Comparison of ENCODE assay signal across 8 cellular contexts in genomic region chr15:84633311-84634227, GRCh38. TPM values are rescaled to one million over a fixed set of nuclear protein-coding genes. Genes with fewer than 3 reads are reported as not detected.
DNase-seq lines count a peak whose midpoint lies in the region; ATAC-seq, FAIRE-seq and TF ChIP-seq lines count a peak whose summit lies in the region.

No MANE protein-coding gene starts in this region.

- H3K36me3 ChIP-seq in neuron (ENCODE audit: insufficient read depth, low read length) (peaks cover 19% of the 10 kb centered on the region), subcutaneous abdominal adipose tissue (ENCODE audit: control insufficient read depth in 5 of 5, insufficient read depth in 5 of 5, low read length in 5 of 5) (peaks cover 0 to 18% (median 8%) of the 10 kb centered on the region in 5 donors)

- no peak for TF ChIP-seq CTCF in AG09309 (IDR thresholded peaks at IDR 0.05; ENCODE audit: control insufficient read depth, insufficient read depth, low read depth, low read length, missing control alignments)

- H3K27me3 ChIP-seq in neuron (ENCODE audit: insufficient read depth, low read length) (no peaks in the 10 kb centered on the region), subcutaneous abdominal adipose tissue (ENCODE audit: control insufficient read depth in 5 of 5, insufficient read depth in 4 of 5, low read length in 5 of 5) (no peaks in the 10 kb centered on the region)

- ATAC-seq in HG03469 (IDR thresholded peaks at IDR 0.05; ENCODE audit: unreplicated experiment) = peak; percentile 30

- peak overlapping the region; percentile 58 to 90 (median 79) for H3K9ac ChIP-seq in subcutaneous abdominal adipose tissue (ENCODE audit: low read length in 5 of 5)

- DNase-seq in AG09309 (ENCODE audit: low read depth) (peak; percentile 33), GM19239 (ENCODE audit: insufficient read length, low spot score) (peak; percentile 23), RPMI7951 (ENCODE audit: low read depth) (peak; percentile 79), foreskin melanocyte (peak; percentile 43)
- DNase-seq in activated gamma-delta T cell treated with anti-CD3 and anti-CD28 coated beads, Interleukin-2, amount 50 U/mL, for 16 hours (ENCODE audit: low read depth) = peak; percentile 44

- H3K27ac ChIP-seq in subcutaneous abdominal adipose tissue (ENCODE audit: low read depth, low read length) = peak overlapping the region; percentile 95

- H3K9me3 ChIP-seq in neuron (ENCODE audit: low read length) (no peaks in the 10 kb centered on the region), subcutaneous abdominal adipose tissue (ENCODE audit: control insufficient read depth in 5 of 5, low read length in 5 of 5) (no peaks in the 10 kb centered on the region)

- peak overlapping the region; percentile 29 for H2AFZ ChIP-seq in neuron (ENCODE audit: low read depth, low read length)

- peaks cover 17% of the 10 kb centered on the region for H3K4me1 ChIP-seq in neuron (ENCODE audit: insufficient read depth, low read length)
- peaks cover 10 to 49% (median 46%) of the 10 kb centered on the region in 5 donors for H3K4me1 ChIP-seq in subcutaneous abdominal adipose tissue (ENCODE audit: control insufficient read depth in 5 of 5, insufficient read depth in 5 of 5, low read length in 5 of 5)

- peak overlapping the region; percentile 52 for H3K4me3 ChIP-seq in AG09309 (ENCODE audit: control insufficient read depth, low read depth, low read length)
- peak overlapping the region; percentile 60 for H3K4me3 ChIP-seq in neuron (ENCODE audit: low read length)
- peak overlapping the region; percentile 75 to 89 (median 81) for H3K4me3 ChIP-seq in subcutaneous abdominal adipose tissue (ENCODE audit: low read depth in 1 of 5, low read length in 5 of 5)

- no peak for FAIRE-seq in GM19239 (lab: Jason Lieb, UNC)

RNA-seq across cellular contexts. Expression of gene WDR73, which starts 20.5 kb away (rescaled TPM):
- 29.7 and 32.7 TPM in 2 replicates for total RNA-seq in RPMI7951 (2014; rRNA removed; shearing (Covaris generic))

RNA-seq across cellular contexts. Expression of gene NMB, which starts 24.4 kb away (rescaled TPM):
- 29.2 and 36.2 TPM in 2 replicates for total RNA-seq in RPMI7951 (2014; rRNA removed; shearing (Covaris generic))

RNA-seq across cellular contexts. Expression of gene ZSCAN2, which starts 32.8 kb away (rescaled TPM):
- 7.8 and 15.5 TPM in 2 replicates for total RNA-seq in RPMI7951 (2014; rRNA removed; shearing (Covaris generic))

Comparison
In these comparisons a context has a peak if more than half of its experiments do, and no peak if none do; other contexts are left out.
1. Peak in every context shown above with its lines: DNase-seq, ATAC-seq, H3K4me3 ChIP-seq and H3K27ac ChIP-seq.
2. DNase-seq: peak in every context shown above with its lines; median percentile 79 in RPMI7951; 44 in activated gamma-delta T cell treated with anti-CD3 and anti-CD28 coated beads, Interleukin-2, amount 50 U/mL, for 16 hours; 43 in foreskin melanocyte; 33 in AG09309; 23 in GM19239.